1 cellular context compared by ENCODE assay signal in genomic region chr2:239330836-239331235, GRCh38.
TF ChIP-seq lines count a peak whose summit lies in the region.

No MANE protein-coding gene starts in this region.

TF ChIP-seq in WTC11, 78 proteins besides CTCF, POLR2A, EP300 and RAD21 (continued from another document):
- TF ChIP-seq NR3C1 (CRISPR knock-in tag; conservative IDR thresholded peaks at IDR 0.05; ENCODE audit: low read depth) (no peak), SMAD4 (CRISPR knock-in tag; IDR thresholded peaks at IDR 0.05) (no peak), ZNF416 (CRISPR knock-in tag; IDR thresholded peaks at IDR 0.05) (no peak), ZNF671 (CRISPR knock-in tag; IDR thresholded peaks at IDR 0.05) (no peak), AR (CRISPR knock-in tag; IDR thresholded peaks at IDR 0.05) (no peak), ARID4B (CRISPR knock-in tag; IDR thresholded peaks at IDR 0.05; ENCODE audit: borderline replicate concordance) (no peak)
